In genomic region chr17:48612456-48612853, GRCh38 we compare ENCODE assay signal across 1 cellular context.
TF ChIP-seq lines count a peak whose summit lies in the region.

No MANE protein-coding gene starts in this region.

TF ChIP-seq in GM12878, 131 proteins besides CTCF, POLR2A, EP300 and RAD21:
- TF ChIP-seq MTA3 (IDR thresholded peaks at IDR 0.05; ENCODE audit: borderline replicate concordance, low read length) (no peak), ZBTB40 (IDR thresholded peaks at IDR 0.05; ENCODE audit: borderline replicate concordance) (peak; percentile 6; the same call in 1 of the 2 replicates), NBN (IDR thresholded peaks at IDR 0.05) (peak; percentile 34; the same call in 1 of the 2 replicates)
